9 cellular contexts compared by ENCODE assay signal in the genomic region with DNA sequence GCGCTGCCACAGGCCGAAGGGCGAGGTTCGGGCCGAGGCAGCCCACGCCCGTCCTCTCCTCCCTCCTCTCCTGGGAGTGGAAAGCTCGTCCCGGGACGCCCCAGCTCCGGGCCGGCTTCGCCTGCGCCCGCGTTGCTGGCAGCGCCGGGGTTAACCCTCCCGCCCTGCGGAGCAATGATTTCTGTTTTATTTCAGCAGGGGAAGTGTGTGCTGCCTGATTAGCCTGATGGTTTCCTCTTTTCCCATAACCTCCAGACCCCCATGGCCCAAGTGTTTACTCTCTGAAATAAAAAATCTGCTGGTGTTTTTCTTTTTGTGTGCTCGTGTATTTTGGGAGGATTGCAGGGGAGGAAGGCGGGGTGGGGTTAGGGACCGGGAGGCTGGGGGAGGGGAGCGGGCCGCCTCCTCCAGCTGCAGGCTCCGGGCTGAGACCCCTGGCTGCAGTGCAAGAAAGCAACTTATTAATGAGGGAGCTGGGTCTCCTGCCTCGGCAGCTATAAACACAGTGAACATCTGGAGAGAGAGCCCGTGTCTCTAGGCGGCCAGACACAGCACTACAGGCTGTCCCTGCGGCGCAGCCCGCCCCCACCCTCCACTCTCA. TPM values are rescaled to one million over a fixed set of nuclear protein-coding genes. Genes with fewer than 3 reads are reported as not detected.
DNase-seq lines count a peak whose midpoint lies in the region; ATAC-seq lines count a peak whose summit lies in the region.
"Had no signal": no experiment of that assay in that cellular context is flagged by ENCODE, and none has a peak within 500 bp of the region (broad histone marks: within the 10 kb centered on the region; RNA-seq: fewer than 3 reads in every experiment).

No MANE protein-coding gene starts in this region.

- no peak overlapping the region for H3K27ac ChIP-seq in neuronal stem cell (replicated peaks; ENCODE audit: low read length)

- no peak overlapping the region for H2BK5ac ChIP-seq in neuronal stem cell (ENCODE audit: low read length)

- peak overlapping the region; percentile 81 for H3K18ac ChIP-seq in neuronal stem cell (ENCODE audit: low read length)

- no peak overlapping the region for H2BK15ac ChIP-seq in neuronal stem cell (ENCODE audit: low read length)

- peaks cover 0 to 2% of the 10 kb centered on the region in 2 donors for H3K9me3 ChIP-seq in neuronal stem cell (replicated peaks in 1 of 2; ENCODE audit: control insufficient read depth in 2 of 2, insufficient read depth in 1 of 2, low read depth in 1 of 2, low read length in 2 of 2)

- no peak overlapping the region for H2BK120ac ChIP-seq in neuronal stem cell (ENCODE audit: low read depth, low read length)

- no peak overlapping the region for H2BK12ac ChIP-seq in neuronal stem cell (ENCODE audit: low read length)

- WGBS in neuronal stem cell (ENCODE audit: extremely low coverage in 2 of 2, insufficient read length in 2 of 2, insufficient replicate concordance in 1 of 2), 2 donors = no CpG with 5 or more reads among the region's 32 CpGs

- DNase-seq in activated CD8-positive, alpha-beta memory T cell treated with anti-CD3 and anti-CD28 coated beads for 24 hours = peak; percentile 78
- DNase-seq in activated CD8-positive, alpha-beta memory T cell treated with anti-CD3 and anti-CD28 coated beads, Interleukin-2, amount 50 U/mL, for 48 hours = no peak
- DNase-seq in activated T-cell treated with anti-CD3 and anti-CD28 coated beads, Interleukin-2, amount 50 U/mL, for 48 hours = peak; percentile 55 to 69
- DNase-seq in globus pallidus (ENCODE audit: low spot score) = peak; percentile 22
- DNase-seq in neuronal stem cell (ENCODE audit: low spot score) = no peak
- DNase-seq in mesenteric fat pad (ENCODE audit: low spot score) = no peak
- DNase-seq in SK-N-DZ (ENCODE audit: low spot score) = no peak
- DNase-seq: DND-41 had no signal

- H3K4me3 ChIP-seq in neuronal stem cell (ENCODE audit: low read length in 2 of 2) = peak overlapping the region; percentile 22 to 24

- peaks cover 10 to 28% of the 10 kb centered on the region in 2 donors for H3K4me1 ChIP-seq in neuronal stem cell (ENCODE audit: control insufficient read depth in 2 of 2, insufficient read depth in 1 of 2, low read depth in 1 of 2, low read length in 2 of 2)

- H3K79me1 ChIP-seq in neuronal stem cell (ENCODE audit: low read depth, low read length) = no peaks in the 10 kb centered on the region

- H3K4me2 ChIP-seq in neuronal stem cell (ENCODE audit: insufficient read depth, low read length, poor library complexity, severe bottlenecking) = peak overlapping the region; percentile 65

- no peak overlapping the region for H2AK5ac ChIP-seq in neuronal stem cell (ENCODE audit: low read depth, low read length)

- no peak overlapping the region for H4K91ac ChIP-seq in neuronal stem cell (ENCODE audit: low read depth, low read length, poor library complexity)

- peaks cover 4 to 62% (median 7%) of the 10 kb centered on the region in 3 experiments for H3K27me3 ChIP-seq in neuronal stem cell (ENCODE audit: control insufficient read depth in 3 of 3, insufficient read depth in 3 of 3, low read depth in 1 of 3, low read length in 3 of 3)

- H4K8ac ChIP-seq in neuronal stem cell (ENCODE audit: low read depth, low read length) = no peak overlapping the region

- no peak overlapping the region for H3K4ac ChIP-seq in neuronal stem cell (ENCODE audit: low read length)

- no peak for ATAC-seq in GM19452 (IDR thresholded peaks at IDR 0.05; ENCODE audit: unreplicated experiment)

- no peak overlapping the region for H3K9ac ChIP-seq in neuronal stem cell (ENCODE audit: low read depth, low read length, poor library complexity)

- H3K36me3 ChIP-seq in neuronal stem cell (replicated peaks in 1 of 2; ENCODE audit: control insufficient read depth in 2 of 2, insufficient read depth in 2 of 2, low read length in 2 of 2) = no peaks in the 10 kb centered on the region

- H3K23ac ChIP-seq in neuronal stem cell (ENCODE audit: low read depth, low read length, poor library complexity) = no peak overlapping the region

- peak overlapping the region; percentile 85 for H2AFZ ChIP-seq in neuronal stem cell (ENCODE audit: low read length)

- H3K14ac ChIP-seq in neuronal stem cell (ENCODE audit: low read length) = no peak overlapping the region

RNA-seq across cellular contexts. Expression of a gene that starts 38.6 kb away (rescaled TPM):
- 0.33 TPM for polyA plus RNA-seq in neuronal stem cell (2013, experiment 1 of 2)
- polyA plus RNA-seq in neuronal stem cell (2013, experiment 2 of 2) = 0.37 TPM
- total RNA-seq in mesenteric fat pad = 154 TPM
- polyA plus RNA-seq in SK-N-DZ (2014; cell fraction: cytosol; rRNA removed) = not detected in 2 replicates
- not detected in 2 replicates for polyA plus RNA-seq in SK-N-DZ (2014; cell fraction: nucleus; rRNA removed)

Comparison
In these comparisons a context has a peak if more than half of its experiments do, and no peak if none do; other contexts are left out.
1. DNase-seq: peak in activated CD8-positive, alpha-beta memory T cell treated with anti-CD3 and anti-CD28 coated beads for 24 hours (single experiment), activated T-cell treated with anti-CD3 and anti-CD28 coated beads, Interleukin-2, amount 50 U/mL, for 48 hours (2 of 2) and globus pallidus (single experiment); none in activated CD8-positive, alpha-beta memory T cell treated with anti-CD3 and anti-CD28 coated beads, Interleukin-2, amount 50 U/mL, for 48 hours (single experiment), neuronal stem cell (single experiment), mesenteric fat pad (single experiment) and SK-N-DZ (single experiment).